10 cellular contexts compared by ENCODE assay signal in the genomic region with DNA sequence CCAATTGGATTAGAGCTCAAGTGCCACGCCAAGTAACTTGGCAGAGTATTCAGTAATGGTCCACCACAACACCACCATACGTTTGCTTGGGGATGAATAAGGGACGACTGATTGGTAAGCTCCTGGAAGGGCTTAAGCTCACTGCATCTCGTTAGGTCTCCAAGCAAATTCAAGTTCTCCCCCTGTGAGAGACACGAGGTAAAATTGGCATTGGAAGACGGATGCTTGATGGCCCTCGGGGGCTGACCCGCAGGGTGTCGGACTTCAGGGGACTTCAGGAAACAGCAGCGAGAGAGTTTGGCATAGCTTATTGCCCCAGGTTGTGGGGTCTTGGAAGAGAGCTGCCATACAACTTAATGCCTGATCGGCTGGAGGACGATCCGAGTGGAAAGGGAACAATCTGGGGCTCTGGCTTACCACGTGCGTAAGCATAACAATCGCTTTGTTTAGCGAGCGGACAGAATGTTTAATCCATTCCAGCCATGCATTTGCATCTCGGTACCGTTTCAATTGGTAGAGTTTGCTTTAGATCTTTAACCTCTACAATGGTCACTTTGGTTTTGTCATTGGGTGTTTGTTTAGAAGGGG. TPM values are rescaled to one million over a fixed set of nuclear protein-coding genes. Genes with fewer than 3 reads are reported as not detected.
DNase-seq lines count a peak whose midpoint lies in the region; TF ChIP-seq lines count a peak whose summit lies in the region.
"Had no signal": no experiment of that assay in that cellular context is flagged by ENCODE, and none has a peak within 500 bp of the region (broad histone marks: within the 10 kb centered on the region; RNA-seq: fewer than 3 reads in every experiment).

No MANE protein-coding gene starts in this region.

- no peaks in the 10 kb centered on the region for H3K27me3 Mint-ChIP-seq in progenitor cell of endocrine pancreas

- no peaks in the 10 kb centered on the region for H3K27me3 ChIP-seq in left ventricle myocardium inferior (ENCODE audit: low read depth)
- H3K27me3 ChIP-seq: suprapubic skin had no signal

- peak; percentile 47 for DNase-seq in DMS53 (lab: John Stamatoyannopoulos, UW)
- DNase-seq in DMS53 treated with DMSO at 0.1 percent for 48 hours (lab: John Stamatoyannopoulos, UW; ENCODE audit: unreplicated experiment): no peak
- no peak for DNase-seq in OCI-LY7 (ENCODE audit: low spot score)
- DNase-seq in ecto neural progenitor cell (ENCODE audit: low spot score): peak; percentile 53
- no peak for DNase-seq in progenitor cell of endocrine pancreas (ENCODE audit: low spot score, unreplicated experiment)
- no peak for DNase-seq in NCI-H774 (lab: John Stamatoyannopoulos, UW)
- no peak for DNase-seq in iPS-NIHi11 (ENCODE audit: low spot score)
- no peak for DNase-seq in left ventricle myocardium inferior

- intact Hi-C loops in OCI-LY7 (cut with micrococcal nuclease; ENCODE audit: unreplicated experiment): no loop called here
- intact Hi-C loops in left ventricle myocardium inferior (cut with micrococcal nuclease): no loop called here

- H3K4me3 ChIP-seq in OCI-LY7 (ENCODE audit: low read depth, low read length, poor library complexity, severe bottlenecking) (peak overlapping the region; percentile 100), left ventricle myocardium inferior (no peak overlapping the region)
- H3K4me3 ChIP-seq: prostate gland, suprapubic skin had no signal

- H3K27ac ChIP-seq in OCI-LY7 (ENCODE audit: low read depth, low read length, poor library complexity, severe bottlenecking) (peak overlapping the region; percentile 90), left ventricle myocardium inferior (replicated peaks) (no peak overlapping the region)
- H3K27ac ChIP-seq: prostate gland, suprapubic skin had no signal

- no TSS peak for BruUV-seq in OCI-LY7 (replicated peaks; lab: Mats Ljungman, UMichigan)

- no peak overlapping the region for H2AFZ ChIP-seq in OCI-LY7 (ENCODE audit: low read length)

- H3K4me3 Mint-ChIP-seq in progenitor cell of endocrine pancreas (ENCODE audit: low read depth): peak overlapping the region; percentile 86

- H3K79me2 ChIP-seq in OCI-LY7 (ENCODE audit: insufficient read depth, low read depth, low read length): peaks cover 95% of the 10 kb centered on the region

- H3K9me2 ChIP-seq in OCI-LY7 (ENCODE audit: insufficient read depth, low read length): no peaks in the 10 kb centered on the region

- peak overlapping the region; percentile 96 for H3K27ac Mint-ChIP-seq in progenitor cell of endocrine pancreas

- H3K36me3 Mint-ChIP-seq in progenitor cell of endocrine pancreas (ENCODE audit: insufficient read depth): peaks cover 93% of the 10 kb centered on the region

- peaks cover 70% of the 10 kb centered on the region for H3K9me3 Mint-ChIP-seq in progenitor cell of endocrine pancreas (ENCODE audit: low read depth)

- H3K9me3 ChIP-seq in OCI-LY7 (ENCODE audit: low read length) (no peaks in the 10 kb centered on the region; the same call in 1 of the 2 replicates), left ventricle myocardium inferior (replicated peaks) (peaks cover 64% of the 10 kb centered on the region)
- H3K9me3 ChIP-seq: prostate gland had no signal

- H3K4me1 Mint-ChIP-seq in progenitor cell of endocrine pancreas (ENCODE audit: low read depth): peaks cover 44% of the 10 kb centered on the region

- H4K20me1 ChIP-seq in OCI-LY7 (ENCODE audit: insufficient read depth, low read length): peaks cover 79% of the 10 kb centered on the region

- POLR2A ChIA-PET in OCI-LY7 (lab: Charles Lee): interaction anchor here (0.6 to 1.4 kb wide), 2 partner anchors 36 to 77 kb away, joined by 4 read pairs; no protein-coding TSS in a partner anchor

- H3K4me2 ChIP-seq in OCI-LY7 (ENCODE audit: low read length): peak overlapping the region; percentile 95

- H3K4me1 ChIP-seq in OCI-LY7 (ENCODE audit: insufficient read depth, low read length, poor library complexity, severe bottlenecking) (peaks cover 72% of the 10 kb centered on the region), left ventricle myocardium inferior (peaks cover 68% of the 10 kb centered on the region)

- H3K36me3 ChIP-seq in OCI-LY7 (ENCODE audit: insufficient read depth, low read length) (peaks cover 92% of the 10 kb centered on the region), left ventricle myocardium inferior (peaks cover 86% of the 10 kb centered on the region)

- TF ChIP-seq CTCF in OCI-LY7 (conservative IDR thresholded peaks at IDR 0.05; ENCODE audit: low read length) (no peak), progenitor cell of endocrine pancreas (IDR thresholded peaks at IDR 0.05; ENCODE audit: unreplicated experiment) (no peak), left ventricle myocardium inferior (IDR thresholded peaks at IDR 0.05; ENCODE audit: borderline replicate concordance) (no peak)

- CTCF ChIA-PET in OCI-LY7 (lab: Charles Lee; ENCODE audit: unreplicated experiment): interaction anchor here (0.8 kb wide), 1 partner anchor 35 kb away, joined by 3 read pairs; no protein-coding TSS in a partner anchor

RNA-seq across cellular contexts. Expression of gene ZNFX1, which starts 4.8 kb away (rescaled TPM):
- 14.9 and 15.1 TPM in 2 replicates for total RNA-seq in OCI-LY7 (2014; rRNA removed; shearing (Covaris generic))
- 17.1 and 17.6 TPM in 2 replicates for total RNA-seq in OCI-LY7 (2022)
- total RNA-seq in progenitor cell of endocrine pancreas: 10.0 and 10.7 TPM in 2 replicates
- total RNA-seq in left ventricle myocardium inferior: 22.2 TPM

Comparison
In these comparisons a context has a peak if more than half of its experiments do, and no peak if none do; other contexts are left out.
1. DNase-seq: peak in DMS53 (single experiment) and ecto neural progenitor cell (single experiment); none in DMS53 treated with DMSO at 0.1 percent for 48 hours (single experiment), OCI-LY7 (single experiment), progenitor cell of endocrine pancreas (single experiment), NCI-H774 (single experiment), iPS-NIHi11 (single experiment) and left ventricle myocardium inferior (single experiment).